8 cellular contexts compared by ENCODE assay signal in genomic region chr13:48531416-48532145, GRCh38. TPM values are rescaled to one million over a fixed set of nuclear protein-coding genes. Genes with fewer than 3 reads are reported as not detected.
DNase-seq lines count a peak whose midpoint lies in the region; ATAC-seq and TF ChIP-seq lines count a peak whose summit lies in the region.

No MANE protein-coding gene starts in this region.

- no peaks in the 10 kb centered on the region for H3K9me3 ChIP-seq in Peyer's patch
- no peaks in the 10 kb centered on the region for H3K9me3 ChIP-seq in muscle layer of duodenum (ENCODE audit: control insufficient read depth in 1 of 2, low read length in 2 of 2)

- DNase-seq in DMS79 treated with DMSO at 0.1 percent for 48 hours (lab: John Stamatoyannopoulos, UW) (peak; percentile 39), DMS79 (lab: John Stamatoyannopoulos, UW) (no peak), Peyer's patch (no peak), coronary artery (ENCODE audit: low spot score) (no peak), NCI-H2171 (lab: John Stamatoyannopoulos, UW) (no peak)

- peak overlapping the region; percentile 61 to 81 (median 72) for H3K4me3 ChIP-seq in Peyer's patch
- peak overlapping the region; percentile 83 for H3K4me3 ChIP-seq in coronary artery
- peak overlapping the region; percentile 83 to 98 for H3K4me3 ChIP-seq in muscle layer of duodenum (ENCODE audit: low read depth in 1 of 2, low read length in 2 of 2)

- no peak for ATAC-seq in GM19328 (IDR thresholded peaks at IDR 0.05; ENCODE audit: unreplicated experiment)
- no peak for ATAC-seq in GM18520 (IDR thresholded peaks at IDR 0.05; ENCODE audit: unreplicated experiment)

- H3K27me3 ChIP-seq in Peyer's patch (no peaks in the 10 kb centered on the region), muscle layer of duodenum (ENCODE audit: low read depth, low read length) (no peaks in the 10 kb centered on the region)

- no peaks in the 10 kb centered on the region for H3K36me3 ChIP-seq in Peyer's patch
- H3K36me3 ChIP-seq in muscle layer of duodenum (ENCODE audit: control insufficient read depth in 1 of 2, insufficient read depth in 2 of 2, low read length in 2 of 2), result no peaks in the 10 kb centered on the region

- H3K4me1 ChIP-seq in Peyer's patch (peaks cover 0 to 5% (median 0%) of the 10 kb centered on the region in 4 donors), muscle layer of duodenum (ENCODE audit: control insufficient read depth in 1 of 2, insufficient read depth in 2 of 2, low read length in 2 of 2) (peaks cover 5 to 6% of the 10 kb centered on the region in 2 donors)

- H3K27ac ChIP-seq in Peyer's patch (peak overlapping the region; percentile 90 to 94 (median 92)), coronary artery (peak overlapping the region; percentile 97 to 100), muscle layer of duodenum (ENCODE audit: low read length) (peak overlapping the region; percentile 99)

- TF ChIP-seq POLR2A in Peyer's patch (IDR thresholded peaks at IDR 0.05), result no peak

- TF ChIP-seq CTCF in Peyer's patch (IDR thresholded peaks at IDR 0.05), result no peak
- TF ChIP-seq CTCF in coronary artery (IDR thresholded peaks at IDR 0.05), result no peak

RNA-seq across cellular contexts. Expression of gene RCBTB2, which starts 1.3 kb away (rescaled TPM):
- 1 to 10 TPM; 3.2 to 6.3 (median 5.2) TPM for total RNA-seq in Peyer's patch
